Comparison of ENCODE assay signal across 1 cellular context in the genomic region with DNA sequence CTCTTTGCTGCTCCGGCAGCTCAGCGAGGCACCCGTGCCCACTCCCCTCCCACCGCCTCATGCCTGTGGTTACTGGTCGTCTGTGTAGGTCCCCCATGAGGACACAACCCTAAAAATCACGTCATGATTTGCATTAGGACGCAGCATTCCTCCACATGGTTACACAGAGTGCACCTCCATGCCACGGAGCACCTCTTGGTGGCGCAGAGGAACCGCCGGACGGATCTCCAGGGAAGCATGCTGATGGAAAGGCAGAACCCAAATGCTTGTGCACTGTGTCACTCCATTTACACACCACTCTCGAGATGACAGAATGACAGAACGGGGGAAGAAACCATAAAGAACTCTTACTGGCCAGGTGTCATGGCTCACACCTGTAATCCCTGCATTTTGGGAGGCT.
TF ChIP-seq lines count a peak whose summit lies in the region.

No MANE protein-coding gene starts in this region.

TF ChIP-seq in HepG2, 621 proteins besides CTCF, POLR2A, EP300 and RAD21:
- TF ChIP-seq ONECUT2 (CRISPR knock-in tag; IDR thresholded peaks at IDR 0.05) (no peak), ZNF639 (CRISPR knock-in tag; conservative IDR thresholded peaks at IDR 0.05) (no peak), E2F1 (CRISPR knock-in tag; IDR thresholded peaks at IDR 0.05) (no peak), IRX3 (CRISPR knock-in tag; IDR thresholded peaks at IDR 0.05; ENCODE audit: borderline replicate concordance, low read depth) (no peak), SAP130 (CRISPR knock-in tag; IDR thresholded peaks at IDR 0.05; ENCODE audit: low read depth) (peak; percentile 24; the same call in 1 of the 2 replicates), REPIN1 (CRISPR knock-in tag; IDR thresholded peaks at IDR 0.05; ENCODE audit: borderline replicate concordance, low read depth) (no peak), CREB1 (IDR thresholded peaks at IDR 0.05) (peak; percentile 50), CREB1 (CRISPR knock-in tag; IDR thresholded peaks at IDR 0.05) (no peak), RXRA (CRISPR knock-in tag; IDR thresholded peaks at IDR 0.05) (no peak), STAG1 (CRISPR knock-in tag; IDR thresholded peaks at IDR 0.05) (peak; percentile 63), ZBTB43 (CRISPR knock-in tag; conservative IDR thresholded peaks at IDR 0.05) (no peak)
- TF ChIP-seq, protein P1, sequence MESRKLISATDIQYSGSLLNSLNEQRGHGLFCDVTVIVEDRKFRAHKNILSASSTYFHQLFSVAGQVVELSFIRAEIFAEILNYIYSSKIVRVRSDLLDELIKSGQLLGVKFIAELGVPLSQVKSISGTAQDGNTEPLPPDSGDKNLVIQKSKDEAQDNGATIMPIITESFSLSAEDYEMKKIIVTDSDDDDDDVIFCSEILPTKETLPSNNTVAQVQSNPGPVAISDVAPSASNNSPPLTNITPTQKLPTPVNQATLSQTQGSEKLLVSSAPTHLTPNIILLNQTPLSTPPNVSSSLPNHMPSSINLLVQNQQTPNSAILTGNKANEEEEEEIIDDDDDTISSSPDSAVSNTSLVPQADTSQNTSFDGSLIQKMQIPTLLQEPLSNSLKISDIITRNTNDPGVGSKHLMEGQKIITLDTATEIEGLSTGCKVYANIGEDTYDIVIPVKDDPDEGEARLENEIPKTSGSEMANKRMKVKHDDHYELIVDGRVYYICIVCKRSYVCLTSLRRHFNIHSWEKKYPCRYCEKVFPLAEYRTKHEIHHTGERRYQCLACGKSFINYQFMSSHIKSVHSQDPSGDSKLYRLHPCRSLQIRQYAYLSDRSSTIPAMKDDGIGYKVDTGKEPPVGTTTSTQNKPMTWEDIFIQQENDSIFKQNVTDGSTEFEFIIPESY (CRISPR knock-in tag; IDR thresholded peaks at IDR 0.05) = peak; percentile 84
TF ChIP-seq in HepG2: peak in this region for 4.
